Comparison of ENCODE assay signal across 1 cellular context in the genomic region with DNA sequence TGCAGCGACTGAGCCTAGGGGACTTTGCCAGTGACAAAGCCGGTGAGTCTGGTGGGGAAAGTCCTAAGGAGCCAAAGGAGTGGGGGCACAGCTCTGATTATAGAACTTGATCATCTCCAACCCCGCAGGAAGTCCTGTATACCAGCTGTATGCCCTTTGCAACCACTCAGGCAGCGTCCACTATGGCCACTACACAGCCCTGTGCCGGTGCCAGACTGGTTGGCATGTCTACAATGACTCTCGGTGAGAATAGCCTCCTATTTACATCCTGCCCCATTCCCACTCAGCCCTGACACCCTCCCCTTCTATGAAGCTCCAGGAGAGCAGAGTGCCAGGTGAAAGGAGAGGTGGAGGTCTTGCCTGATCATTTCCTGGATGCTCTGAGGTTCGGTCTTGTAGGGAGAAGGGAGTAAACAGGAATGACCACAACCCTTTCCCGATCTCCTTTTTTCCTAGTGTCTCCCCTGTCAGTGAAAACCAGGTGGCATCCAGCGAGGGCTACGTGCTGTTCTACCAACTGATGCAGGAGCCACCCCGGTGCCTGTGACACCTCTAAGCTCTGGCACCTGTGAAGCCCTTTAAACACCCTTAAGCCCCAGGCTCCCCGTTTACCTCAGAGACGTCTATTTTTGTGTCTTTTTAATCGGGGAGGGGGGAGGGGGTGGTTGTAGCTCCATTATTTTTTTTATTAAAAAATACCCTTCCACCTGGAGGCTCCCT.
TF ChIP-seq lines count a peak whose summit lies in the region.

No MANE protein-coding gene starts in this region.

TF ChIP-seq in HCT116, 20 proteins besides CTCF, POLR2A, EP300 and RAD21 (continued from another document):
- TF ChIP-seq ELF1 (IDR thresholded peaks at IDR 0.05; ENCODE audit: borderline replicate concordance, low read depth) (no peak), SP1 (IDR thresholded peaks at IDR 0.05; ENCODE audit: low read depth) (no peak), EZH2phosphoT487 (IDR thresholded peaks at IDR 0.05; ENCODE audit: borderline replicate concordance) (no peak), MAX (IDR thresholded peaks at IDR 0.05) (no peak), ATF3 (IDR thresholded peaks at IDR 0.05) (no peak), ZFX (IDR thresholded peaks at IDR 0.05) (no peak), EZH2 (IDR thresholded peaks at IDR 0.05) (no peak), POLR2AphosphoS5 (IDR thresholded peaks at IDR 0.05; ENCODE audit: low read depth, low read length) (no peak), SIN3A (IDR thresholded peaks at IDR 0.05; ENCODE audit: low read depth) (no peak), REST (IDR thresholded peaks at IDR 0.05; ENCODE audit: low read depth) (no peak)
